In genomic region chr1:9591669-9592509, GRCh38 we compare ENCODE assay signal across 16 cellular contexts. TPM values are rescaled to one million over a fixed set of nuclear protein-coding genes. Genes with fewer than 3 reads are reported as not detected.
DNase-seq lines count a peak whose midpoint lies in the region; ATAC-seq and TF ChIP-seq lines count a peak whose summit lies in the region.
"Had no signal": no experiment of that assay in that cellular context is flagged by ENCODE, and none has a peak within 500 bp of the region (broad histone marks: within the 10 kb centered on the region; RNA-seq: fewer than 3 reads in every experiment).

No MANE protein-coding gene starts in this region.

- no peak overlapping the region for H3K27ac ChIP-seq in DOHH2 (ENCODE audit: low read depth, low read length)
- H3K27ac ChIP-seq: breast epithelium, left lung had no signal

- ATAC-seq in HG02884 (IDR thresholded peaks at IDR 0.05; ENCODE audit: unreplicated experiment) (no peak), left colon (no peak)
- ATAC-seq: activated T-helper 17 cell treated with anti-CD3 and anti-CD28 coated beads, Interleukin-2, amount 50 U/mL, for 72 hours; left lung had no signal

- peaks cover 77% of the 10 kb centered on the region for H3K79me2 ChIP-seq in DOHH2 (ENCODE audit: control insufficient read depth, low read length)

- peak overlapping the region; percentile 89 for H3K4me2 ChIP-seq in DOHH2 (ENCODE audit: low read length)

- peaks cover 6% of the 10 kb centered on the region for H3K27me3 Mint-ChIP-seq in dendritic cell treated with granulocyte-macrophage colony-stimulating factor and Interleukin-4, amounts not matched to agents 40 ng/mL and 50 ng/mL, for 4 days
- H3K27me3 Mint-ChIP-seq: activated CD4-positive, alpha-beta T cell treated with anti-CD3 and anti-CD28 coated beads, Interleukin-2, amount 10 ng/mL, durations not matched to agents 7 days and 5 days; activated T-helper 17 cell treated with anti-CD3 and anti-CD28 coated beads, Interleukin-2, amount 50 U/mL, for 72 hours had no signal

- no peaks in the 10 kb centered on the region for H3K9me2 ChIP-seq in DOHH2 (replicated peaks; ENCODE audit: control insufficient read depth, low read length)

- no peak for TF ChIP-seq CTCF in DOHH2 (IDR thresholded peaks at IDR 0.05; ENCODE audit: low read depth, low read length, poor library complexity, severe bottlenecking)

- DNase-seq in NCI-H1694 treated with DMSO at 0.1 percent for 48 hours (lab: John Stamatoyannopoulos, UW), result peak; percentile 79
- peak; percentile 76 for DNase-seq in posterior vena cava (ENCODE audit: low spot score)
- no peak for DNase-seq in 8988T
- DNase-seq in kidney tubule cell (ENCODE audit: low spot score), result no peak
- DNase-seq in left colon, result no peak
- DNase-seq: activated CD4-positive, alpha-beta T cell treated with anti-CD3 and anti-CD28 coated beads, Interleukin-2, amount 10 ng/mL, durations not matched to agents 7 days and 5 days; NCI-H1417 treated with DMSO at 0.1 percent for 48 hours; stimulated activated CD4-positive, alpha-beta T cell treated with anti-CD3 and anti-CD28 coated beads, Interleukin-15, amount 100 ng/mL, for 24 hours; T-helper 1 cell had no signal

- H3K4me3 Mint-ChIP-seq in dendritic cell treated with granulocyte-macrophage colony-stimulating factor and Interleukin-4, amounts not matched to agents 40 ng/mL and 50 ng/mL, for 4 days, result peak overlapping the region; percentile 50
- H3K4me3 Mint-ChIP-seq: activated CD4-positive, alpha-beta T cell treated with anti-CD3 and anti-CD28 coated beads, Interleukin-2, amount 10 ng/mL, durations not matched to agents 7 days and 5 days had no signal

- H3K4me3 ChIP-seq in DOHH2 (ENCODE audit: low read length), result peak overlapping the region; percentile 86; the same call in 1 of the 2 replicates
- H3K4me3 ChIP-seq: breast epithelium, left lung, upper lobe of left lung had no signal

- no peaks in the 10 kb centered on the region for H3K9me3 Mint-ChIP-seq in dendritic cell treated with granulocyte-macrophage colony-stimulating factor and Interleukin-4, amounts not matched to agents 40 ng/mL and 50 ng/mL, for 4 days
- H3K9me3 Mint-ChIP-seq: activated CD4-positive, alpha-beta T cell treated with anti-CD3 and anti-CD28 coated beads, Interleukin-2, amount 10 ng/mL, durations not matched to agents 7 days and 5 days; activated T-helper 17 cell treated with anti-CD3 and anti-CD28 coated beads, Interleukin-2, amount 50 U/mL, for 72 hours had no signal

- H3K4me1 ChIP-seq in DOHH2 (ENCODE audit: control insufficient read depth, low read length), result peaks cover 51% of the 10 kb centered on the region

- intact Hi-C loops in dendritic cell treated with granulocyte-macrophage colony-stimulating factor and Interleukin-4, amounts not matched to agents 40 ng/mL and 50 ng/mL, for 4 days (cut with micrococcal nuclease), result loop anchor here (5.0 kb wide), 1 partner anchor 165 kb away; no protein-coding TSS in a partner anchor
- intact Hi-C loops in posterior vena cava (cut with DNase I), result no loop called here
- intact Hi-C loops in left colon (cut with DNase I, micrococcal nuclease), result no loop called here

- H3F3A ChIP-seq in DOHH2 (ENCODE audit: control insufficient read depth, insufficient read depth), result peaks cover under 1% of the 10 kb centered on the region; the same call in 1 of the 2 replicates

- no peaks in the 10 kb centered on the region for H3K9me3 ChIP-seq in DOHH2 (ENCODE audit: control insufficient read depth, insufficient read depth, low read length)
- H3K9me3 ChIP-seq: breast epithelium, left lung, upper lobe of left lung had no signal

- H3K27ac Mint-ChIP-seq in dendritic cell treated with granulocyte-macrophage colony-stimulating factor and Interleukin-4, amounts not matched to agents 40 ng/mL and 50 ng/mL, for 4 days, result peak overlapping the region; percentile 31
- H3K27ac Mint-ChIP-seq: activated T-helper 17 cell treated with anti-CD3 and anti-CD28 coated beads, Interleukin-2, amount 50 U/mL, for 72 hours had no signal

- H4K20me1 ChIP-seq in DOHH2 (ENCODE audit: control insufficient read depth, insufficient read depth, low read depth, low read length), result peaks cover 27% of the 10 kb centered on the region

- H3K36me3 Mint-ChIP-seq in dendritic cell treated with granulocyte-macrophage colony-stimulating factor and Interleukin-4, amounts not matched to agents 40 ng/mL and 50 ng/mL, for 4 days (ENCODE audit: low read depth), result peaks cover 9% of the 10 kb centered on the region

- H3K36me3 ChIP-seq in DOHH2 (ENCODE audit: control insufficient read depth, low read length), result peaks cover 23% of the 10 kb centered on the region
- H3K36me3 ChIP-seq: breast epithelium, upper lobe of left lung had no signal

- H3K4me1 Mint-ChIP-seq in dendritic cell treated with granulocyte-macrophage colony-stimulating factor and Interleukin-4, amounts not matched to agents 40 ng/mL and 50 ng/mL, for 4 days (ENCODE audit: low read depth), result peaks cover 62% of the 10 kb centered on the region

- H3K27me3 ChIP-seq in DOHH2 (ENCODE audit: control insufficient read depth, low read length), result no peaks in the 10 kb centered on the region
- H3K27me3 ChIP-seq: breast epithelium, upper lobe of left lung had no signal

RNA-seq across cellular contexts. Expression of gene TMEM201, which starts 3.2 kb away (rescaled TPM):
- total RNA-seq in posterior vena cava (1 to 10 TPM; 6.1 to 6.9 TPM), left colon (1 to 10 TPM; 6.0 to 9.6 TPM)

RNA-seq across cellular contexts. Expression of gene SLC25A33, which starts 52.6 kb away (rescaled TPM):
- total RNA-seq in posterior vena cava (1 to 10 TPM; 2.3 to 4.5 TPM), left colon (1 to 10 TPM; 5.6 TPM)

RNA-seq across cellular contexts. Expression of gene PIK3CD, which starts 59.6 kb away (rescaled TPM):
- total RNA-seq in posterior vena cava (1 to 10 TPM; 7.9 to 9.2 TPM), left colon (1 to 10 TPM; 1.6 to 5.4 TPM)

Comparison
In these comparisons a context has a peak if more than half of its experiments do, and no peak if none do; other contexts are left out.
1. DNase-seq: peak in NCI-H1694 treated with DMSO at 0.1 percent for 48 hours (single experiment) and posterior vena cava (single experiment); none in 8988T (single experiment), kidney tubule cell (single experiment) and left colon (0 of 2).